Comparison of ENCODE assay signal across 8 cellular contexts in genomic region chr9:73869261-73869660, GRCh38.
DNase-seq lines count a peak whose midpoint lies in the region; ATAC-seq and TF ChIP-seq lines count a peak whose summit lies in the region.

No MANE protein-coding gene starts in this region.

- H3K9me3 ChIP-seq in thyroid gland: no peaks in the 10 kb centered on the region

- CTCF ChIA-PET in activated B cell treated with CpG ODN at 0.5 μM for 24 hours (lab: Charles Lee): no interaction called here

- H3K4me1 Mint-ChIP-seq in activated B cell treated with CpG ODN at 0.5 μM for 24 hours (peaks cover 2% of the 10 kb centered on the region), osteocyte (ENCODE audit: unreplicated experiment) (no peaks in the 10 kb centered on the region)

- peak; percentile 12 for DNase-seq in activated gamma-delta T cell treated with Interleukin-2 at 50 U/mL for 16 hours
- DNase-seq in activated gamma-delta T cell (lab: John Stamatoyannopoulos, UW): no peak
- peak; percentile 44 to 93 (median 66) for DNase-seq in NCI-H1417 (lab: John Stamatoyannopoulos, UW)
- DNase-seq in activated B cell treated with CpG ODN at 0.5 μM for 24 hours: no peak
- peak; percentile 92 for DNase-seq in kidney glomerular epithelial cell (lab: John Stamatoyannopoulos, UW)
- no peak for DNase-seq in osteocyte (ENCODE audit: extremely low spot score, unreplicated experiment)
- no peak for DNase-seq in thyroid gland

- H3K27me3 ChIP-seq in thyroid gland: no peaks in the 10 kb centered on the region

- 58 to 71% methylated on average over 3 of the region's 3 CpGs for whole genome bisulfite sequencing in thyroid gland, 2 donors

- no peak for TF ChIP-seq POLR2A in thyroid gland (IDR thresholded peaks at IDR 0.05)

- H3K9me3 Mint-ChIP-seq in activated B cell treated with CpG ODN at 0.5 μM for 24 hours (peaks cover 3% of the 10 kb centered on the region), osteocyte (ENCODE audit: unreplicated experiment) (no peaks in the 10 kb centered on the region)

- intact Hi-C loops in activated B cell treated with CpG ODN at 0.5 μM for 24 hours (cut with micrococcal nuclease) (no loop called here), thyroid gland (cut with DNase I) (no loop called here)

- POLR2A ChIA-PET in activated B cell treated with CpG ODN at 0.5 μM for 24 hours (lab: Charles Lee): no interaction called here

- no peaks in the 10 kb centered on the region for H3K4me1 ChIP-seq in thyroid gland

- H3K4me3 Mint-ChIP-seq in activated B cell treated with CpG ODN at 0.5 μM for 24 hours: no peak overlapping the region
- H3K4me3 Mint-ChIP-seq in osteocyte (ENCODE audit: unreplicated experiment): no peak overlapping the region

- H3K4me3 ChIP-seq in thyroid gland (replicated peaks in 1 of 3): no peak overlapping the region

- H3K36me3 Mint-ChIP-seq in activated B cell treated with CpG ODN at 0.5 μM for 24 hours (ENCODE audit: low read depth) (no peaks in the 10 kb centered on the region), osteocyte (ENCODE audit: unreplicated experiment) (no peaks in the 10 kb centered on the region)

- no peak overlapping the region for H3K27ac Mint-ChIP-seq in activated B cell treated with CpG ODN at 0.5 μM for 24 hours
- H3K27ac Mint-ChIP-seq in osteocyte (ENCODE audit: unreplicated experiment): no peak overlapping the region

- TF ChIP-seq CTCF in activated B cell treated with CpG ODN at 0.5 μM for 24 hours (IDR thresholded peaks at IDR 0.05) (no peak), osteocyte (IDR thresholded peaks at IDR 0.05) (no peak), thyroid gland (IDR thresholded peaks at IDR 0.05) (no peak)

- ATAC-seq in HG02852 (IDR thresholded peaks at IDR 0.05; ENCODE audit: unreplicated experiment): peak; percentile 100
- ATAC-seq in activated B cell treated with CpG ODN at 0.5 μM for 24 hours (ENCODE audit: low read depth): peak; percentile 83

- H3K27me3 Mint-ChIP-seq in activated B cell treated with CpG ODN at 0.5 μM for 24 hours (no peaks in the 10 kb centered on the region), osteocyte (ENCODE audit: unreplicated experiment) (no peaks in the 10 kb centered on the region)

- H3K27ac ChIP-seq in thyroid gland: no peak overlapping the region

- no peaks in the 10 kb centered on the region for H3K36me3 ChIP-seq in thyroid gland

Comparison
In these comparisons a context has a peak if more than half of its experiments do, and no peak if none do; other contexts are left out.
1. DNase-seq: peak in activated gamma-delta T cell treated with Interleukin-2 at 50 U/mL for 16 hours (single experiment), NCI-H1417 (3 of 3) and kidney glomerular epithelial cell (single experiment); none in activated gamma-delta T cell (single experiment), activated B cell treated with CpG ODN at 0.5 μM for 24 hours (single experiment), osteocyte (single experiment) and thyroid gland (0 of 2).